ENCODE assay signal across 8 cellular contexts in genomic region chr20:3847419-3847940, GRCh38. TPM values are rescaled to one million over a fixed set of nuclear protein-coding genes. Genes with fewer than 3 reads are reported as not detected.
DNase-seq lines count a peak whose midpoint lies in the region; ATAC-seq, FAIRE-seq and TF ChIP-seq lines count a peak whose summit lies in the region.

No MANE protein-coding gene starts in this region.

- no peak overlapping the region for H3K18ac ChIP-seq in mesendoderm (ENCODE audit: low read length)

- peaks cover 29% of the 10 kb centered on the region for H3K4me1 ChIP-seq in ACC112 (ENCODE audit: control insufficient read depth, insufficient read depth, low read length, unreplicated experiment)
- peaks cover 4% of the 10 kb centered on the region for H3K4me1 ChIP-seq in mesendoderm (ENCODE audit: control insufficient read depth, low read depth, low read length)
- H3K4me1 ChIP-seq in aorta (ENCODE audit: control insufficient read depth in 1 of 2, insufficient read depth in 2 of 2, low read length in 2 of 2), result no peaks in the 10 kb centered on the region

- H2AK5ac ChIP-seq in mesendoderm (ENCODE audit: low read length), result no peak overlapping the region

- no peak overlapping the region for H2BK120ac ChIP-seq in mesendoderm (ENCODE audit: low read depth, low read length)

- H3K4ac ChIP-seq in mesendoderm (ENCODE audit: low read depth, low read length), result no peak overlapping the region

- H3K4me2 ChIP-seq in mesendoderm (ENCODE audit: low read length), result peak overlapping the region; percentile 82

- intact Hi-C loops in aorta (cut with DNase I), result loop anchor here (10.0 kb wide), 3 partner anchors 63 to 173 kb away; partner anchors contain the start of genes ADAM33 (in 1 of the 2), CENPB (in 1 of the 2) and SPEF1 (in 1 of the 2)

- H3K79me2 ChIP-seq in ACC112 (ENCODE audit: control insufficient read depth, insufficient read depth, low read length, unreplicated experiment), result peaks cover 34% of the 10 kb centered on the region
- H3K79me2 ChIP-seq in mesendoderm (ENCODE audit: control insufficient read depth, insufficient read depth, low read length), result peaks cover 3% of the 10 kb centered on the region

- no peaks in the 10 kb centered on the region for H3K9me3 ChIP-seq in aorta (ENCODE audit: control insufficient read depth, low read length)

- WGBS in mesendoderm (ENCODE audit: extremely low coverage, insufficient coverage, low lambda C conversion rate), result no CpG with 5 or more reads among the region's 8 CpGs
- 21 to 23% methylated on average over 8 of the region's 8 CpGs for WGBS in aorta, 2 donors

- FAIRE-seq in bronchial epithelial cell (lab: Jason Lieb, UNC), result no peak

- H3K56ac ChIP-seq in mesendoderm (ENCODE audit: low read length), result peak overlapping the region; percentile 97

- H4K5ac ChIP-seq in mesendoderm (ENCODE audit: low read length), result no peak overlapping the region

- peak overlapping the region; percentile 84 for H3K4me3 ChIP-seq in ACC112 (ENCODE audit: low read depth, low read length)
- H3K4me3 ChIP-seq in bronchial epithelial cell (ENCODE audit: low read depth, low read length), result peak overlapping the region; percentile 98
- H3K4me3 ChIP-seq in mesendoderm (ENCODE audit: low read length), result peak overlapping the region; percentile 80
- peak overlapping the region; percentile 5 to 92 for H3K4me3 ChIP-seq in aorta (ENCODE audit: low read length in 2 of 2)

- ATAC-seq in aorta (ENCODE audit: low FRiP score), result no peak
- no peak for ATAC-seq in HG02840 (IDR thresholded peaks at IDR 0.05; ENCODE audit: low FRiP score, unreplicated experiment)

- H3K27me3 ChIP-seq in ACC112 (ENCODE audit: insufficient read depth, low read length), result no peaks in the 10 kb centered on the region
- H3K27me3 ChIP-seq in bronchial epithelial cell (ENCODE audit: control insufficient read depth, insufficient read depth, low read length), result no peaks in the 10 kb centered on the region
- H3K27me3 ChIP-seq in mesendoderm (ENCODE audit: insufficient read depth, low read length, poor library complexity), result no peaks in the 10 kb centered on the region
- H3K27me3 ChIP-seq in aorta (ENCODE audit: control insufficient read depth in 1 of 2, insufficient read depth in 2 of 2, low read length in 1 of 2), result no peaks in the 10 kb centered on the region

- H3K36me3 ChIP-seq in ACC112 (ENCODE audit: insufficient read depth, low read length) (no peaks in the 10 kb centered on the region), bronchial epithelial cell (ENCODE audit: control insufficient read depth, insufficient read depth, low read length) (no peaks in the 10 kb centered on the region), mesendoderm (ENCODE audit: control insufficient read depth, insufficient read depth, low read length) (no peaks in the 10 kb centered on the region), aorta (ENCODE audit: control insufficient read depth in 1 of 2, insufficient read depth in 2 of 2, low read length in 1 of 2) (no peaks in the 10 kb centered on the region)

- no peak overlapping the region for H2BK5ac ChIP-seq in mesendoderm (ENCODE audit: low read length)

- H3K27ac ChIP-seq in ACC112 (ENCODE audit: low read depth, low read length) (peak overlapping the region; percentile 14; the same call in 1 of the 2 replicates), mesendoderm (ENCODE audit: low read depth, low read length) (peak overlapping the region; percentile 65), aorta (ENCODE audit: low read depth in 1 of 2, low read length in 2 of 2) (peak overlapping the region in 1 of 2 donors; percentile 77)

- H2BK15ac ChIP-seq in mesendoderm (replicated peaks; ENCODE audit: low read depth), result no peak overlapping the region

- DNase-seq in HT-29 (ENCODE audit: low spot score), result peak; percentile 46
- no peak for DNase-seq in bronchial epithelial cell (ENCODE audit: low read depth)
- no peak for DNase-seq in mesendoderm
- no peak for DNase-seq in aorta
- DNase-seq in NCI-H2171 treated with DMSO at 0.1 percent for 48 hours (lab: John Stamatoyannopoulos, UW), result no peak
- DNase-seq in central memory CD4-positive, alpha-beta T cell, result no peak

- H3K79me1 ChIP-seq in mesendoderm (ENCODE audit: low read length), result peaks cover 9% of the 10 kb centered on the region

- H3K9ac ChIP-seq in mesendoderm (ENCODE audit: low read length), result peak overlapping the region; percentile 97

- H2AFZ ChIP-seq in ACC112 (ENCODE audit: low read length, unreplicated experiment), result no peak overlapping the region

- no peak overlapping the region for H3K23ac ChIP-seq in mesendoderm (ENCODE audit: low read length)

- TF ChIP-seq CTCF in bronchial epithelial cell (IDR thresholded peaks at IDR 0.05; ENCODE audit: insufficient read depth, low read length, severe bottlenecking), result no peak

- no peak overlapping the region for H4K8ac ChIP-seq in mesendoderm (ENCODE audit: low read depth, low read length)

RNA-seq across cellular contexts. Expression of gene MAVS, which starts 0.8 kb away (rescaled TPM):
- 23.8 and 27.3 TPM in 2 replicates for total RNA-seq in HT-29 (2014; rRNA removed; shearing (Covaris generic))
- total RNA-seq in bronchial epithelial cell (9.7 and 9.9 TPM in 2 replicates), aorta (10 to 100 TPM; 33.4 to 36.1 TPM)
- polyA plus RNA-seq in mesendoderm (2013, experiment 1 of 2), result 8.3 TPM
- 8.5 TPM for polyA plus RNA-seq in mesendoderm (2013, experiment 2 of 2)
- polyA plus RNA-seq in aorta, result 10 to 100 TPM; 11.1 to 14.6 TPM

RNA-seq across cellular contexts. Expression of gene AP5S1, which starts 27.1 kb away (rescaled TPM):
- 40.2 and 41.0 TPM in 2 replicates for total RNA-seq in HT-29 (2014; rRNA removed; shearing (Covaris generic))
- total RNA-seq in bronchial epithelial cell, result 9.5 and 12.4 TPM in 2 replicates
- polyA plus RNA-seq in mesendoderm (2013, experiment 1 of 2), result 3.3 TPM
- polyA plus RNA-seq in mesendoderm (2013, experiment 2 of 2), result 3.2 TPM
- 10 to 100 TPM in 1 of 2 donors, 1 to 10 TPM in 1; 9.9 to 12.3 TPM for total RNA-seq in aorta
- 1 to 10 TPM; 4.4 to 5.9 TPM for polyA plus RNA-seq in aorta

RNA-seq across cellular contexts. Expression of gene PANK2, which starts 41.7 kb away (rescaled TPM):
- 34.6 and 39.1 TPM in 2 replicates for total RNA-seq in HT-29 (2014; rRNA removed; shearing (Covaris generic))
- 29.7 and 40.3 TPM in 2 replicates for total RNA-seq in bronchial epithelial cell
- polyA plus RNA-seq in mesendoderm (2013, experiment 1 of 2), result 24.8 TPM
- 25.0 TPM for polyA plus RNA-seq in mesendoderm (2013, experiment 2 of 2)
- 10 to 100 TPM; 45.7 to 53.2 TPM for total RNA-seq in aorta
- 10 to 100 TPM; 21.4 to 45.3 TPM for polyA plus RNA-seq in aorta

RNA-seq across cellular contexts. Expression of gene CDC25B, which starts 51.4 kb away (rescaled TPM):
- 71.1 and 71.6 TPM in 2 replicates for total RNA-seq in HT-29 (2014; rRNA removed; shearing (Covaris generic))
- 7.6 and 17.9 TPM in 2 replicates for total RNA-seq in bronchial epithelial cell
- 7.9 TPM for polyA plus RNA-seq in mesendoderm (2013, experiment 1 of 2)
- polyA plus RNA-seq in mesendoderm (2013, experiment 2 of 2), result 8.4 TPM
- total RNA-seq in aorta, result 10 to 100 TPM; 29.6 to 56.3 TPM
- polyA plus RNA-seq in aorta, result 10 to 100 TPM in 1 of 2 donors, 1 to 10 TPM in 1; 9.9 to 87.5 TPM
